8 cellular contexts compared by ENCODE assay signal in the genomic region with DNA sequence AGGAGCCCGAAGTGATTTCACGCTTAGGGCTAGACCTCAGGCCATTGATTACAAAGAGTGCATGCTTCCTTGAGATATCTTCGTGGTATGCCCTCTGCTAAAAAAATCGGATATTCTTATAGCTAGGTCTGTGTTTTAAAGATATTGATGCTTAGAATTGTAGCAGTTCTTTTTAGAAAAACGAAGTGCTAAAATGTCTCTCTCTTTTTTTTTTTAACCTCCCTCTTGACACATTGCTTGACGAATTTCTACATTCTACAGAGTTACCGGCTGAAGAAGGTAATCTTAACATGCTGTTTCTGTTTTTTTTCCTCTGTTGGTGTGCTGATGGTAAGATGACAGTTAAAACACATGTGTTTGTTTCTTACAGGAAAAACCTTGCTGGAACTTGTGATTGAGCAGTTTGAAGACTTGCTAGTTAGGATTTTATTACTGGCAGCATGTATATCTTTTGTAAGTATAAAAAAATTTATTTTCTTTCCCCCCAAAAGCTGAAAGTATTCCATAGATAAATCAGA. TPM values are rescaled to one million over a fixed set of nuclear protein-coding genes. Genes with fewer than 3 reads are reported as not detected.
DNase-seq lines count a peak whose midpoint lies in the region; ATAC-seq and TF ChIP-seq lines count a peak whose summit lies in the region.

No MANE protein-coding gene starts in this region.

- H3K4me1 ChIP-seq in ACC112 (ENCODE audit: control insufficient read depth, insufficient read depth, low read length, unreplicated experiment) (peaks cover 29% of the 10 kb centered on the region), ascending aorta (peaks cover 3 to 9% of the 10 kb centered on the region in 2 donors), mesenchymal stem cell (ENCODE audit: control insufficient read depth, insufficient read depth, low read depth, low read length) (peaks cover 4% of the 10 kb centered on the region)

- peak overlapping the region in 1 of 2 experiments; percentile 92 for H3K23ac ChIP-seq in mesenchymal stem cell (ENCODE audit: low read length in 2 of 2)

- no peak overlapping the region for H2BK120ac ChIP-seq in mesenchymal stem cell (ENCODE audit: low read depth, low read length)

- intact Hi-C loops in ascending aorta (cut with DNase I) (loop anchor here (5.0 kb wide), 2 partner anchors 90 to 160 kb away; a partner anchor contains a TSS), posterior vena cava (cut with DNase I) (loop anchor here in 1 of 2 donors (10.0 kb wide), 1 partner anchor 178 kb away; no protein-coding TSS in a partner anchor)

- peak; percentile 21 for ATAC-seq in HG02943 (IDR thresholded peaks at IDR 0.05; ENCODE audit: low read depth, unreplicated experiment)

- no peak overlapping the region for H2BK12ac ChIP-seq in mesenchymal stem cell (ENCODE audit: low read length in 2 of 2)

- H3K79me1 ChIP-seq in mesenchymal stem cell (replicated peaks; ENCODE audit: low read length, poor library complexity, severe bottlenecking): no peaks in the 10 kb centered on the region

- H2BK15ac ChIP-seq in mesenchymal stem cell (ENCODE audit: low read depth, poor library complexity, severe bottlenecking): no peak overlapping the region

- DNase-seq in ascending aorta (ENCODE audit: low spot score in 2 of 2) (no peak), mesenchymal stem cell (no peak), NCI-H345 treated with DMSO at 0.1 percent for 48 hours (lab: John Stamatoyannopoulos, UW; ENCODE audit: unreplicated experiment) (no peak), posterior vena cava (ENCODE audit: low spot score) (no peak), NCI-H526 treated with DMSO at 0.1 percent for 48 hours (lab: John Stamatoyannopoulos, UW) (no peak), A172 (ENCODE audit: low spot score) (no peak)

- no peak overlapping the region for H4K8ac ChIP-seq in mesenchymal stem cell (ENCODE audit: low read length)

- H3K4me3 ChIP-seq in ACC112 (ENCODE audit: low read depth, low read length): peak overlapping the region; percentile 98
- peak overlapping the region; percentile 93 to 99 for H3K4me3 ChIP-seq in ascending aorta
- H3K4me3 ChIP-seq in mesenchymal stem cell (ENCODE audit: insufficient read depth in 1 of 2, low read depth in 1 of 2, low read length in 2 of 2): peak overlapping the region; percentile 91 to 96

- peak overlapping the region; percentile 49 to 83 for H3K4ac ChIP-seq in mesenchymal stem cell (ENCODE audit: low read depth in 1 of 2, low read length in 2 of 2)

- no peak overlapping the region for H2AK5ac ChIP-seq in mesenchymal stem cell (ENCODE audit: low read length, severe bottlenecking)

- H3K36me3 ChIP-seq in ACC112 (ENCODE audit: insufficient read depth, low read length): peaks cover 32% of the 10 kb centered on the region
- H3K36me3 ChIP-seq in ascending aorta: peaks cover 0 to 3% of the 10 kb centered on the region in 2 donors
- peaks cover 3 to 40% of the 10 kb centered on the region in 2 experiments for H3K36me3 ChIP-seq in mesenchymal stem cell (ENCODE audit: control insufficient read depth in 1 of 2, insufficient read depth in 2 of 2, low read depth in 1 of 2, low read length in 2 of 2)

- peak overlapping the region; percentile 99 for H3K9ac ChIP-seq in mesenchymal stem cell (ENCODE audit: low read length)

- H4K91ac ChIP-seq in mesenchymal stem cell (ENCODE audit: low read length): no peak overlapping the region

- peak overlapping the region; percentile 91 to 93 for H3K18ac ChIP-seq in mesenchymal stem cell (ENCODE audit: low read depth in 1 of 2, low read length in 2 of 2)

- H3K27me3 ChIP-seq in ACC112 (ENCODE audit: insufficient read depth, low read length) (no peaks in the 10 kb centered on the region), ascending aorta (no peaks in the 10 kb centered on the region), mesenchymal stem cell (ENCODE audit: control insufficient read depth in 1 of 2, insufficient read depth in 1 of 2, low read length in 2 of 2) (no peaks in the 10 kb centered on the region)

- 0% methylated on average over 4 of the region's 7 CpGs for WGBS in mesenchymal stem cell

- H3K79me2 ChIP-seq in ACC112 (ENCODE audit: control insufficient read depth, insufficient read depth, low read length, unreplicated experiment): peaks cover 59% of the 10 kb centered on the region

- H3K4me2 ChIP-seq in mesenchymal stem cell (ENCODE audit: low read length, poor library complexity, severe bottlenecking): peak overlapping the region; percentile 59

- peak overlapping the region in 1 of 2 experiments; percentile 80 for H3K14ac ChIP-seq in mesenchymal stem cell (ENCODE audit: low read length in 2 of 2)

- H2AFZ ChIP-seq in ACC112 (ENCODE audit: low read length, unreplicated experiment) (no peak overlapping the region), mesenchymal stem cell (ENCODE audit: low read depth, low read length) (no peak overlapping the region)

- peak overlapping the region; percentile 89 for H3K27ac ChIP-seq in ACC112 (ENCODE audit: low read depth, low read length)
- peak overlapping the region; percentile 99 to 100 for H3K27ac ChIP-seq in ascending aorta
- H3K27ac ChIP-seq in mesenchymal stem cell (ENCODE audit: low read length, poor library complexity, severe bottlenecking): peak overlapping the region; percentile 38

- H3K9me3 ChIP-seq in ascending aorta: no peaks in the 10 kb centered on the region
- H3K9me3 ChIP-seq in mesenchymal stem cell (ENCODE audit: control insufficient read depth, low read length): no peaks in the 10 kb centered on the region

- no peak overlapping the region for H2BK5ac ChIP-seq in mesenchymal stem cell (ENCODE audit: low read depth, low read length, poor library complexity, severe bottlenecking)

- no peak for TF ChIP-seq CTCF in ascending aorta (IDR thresholded peaks at IDR 0.05)

RNA-seq across cellular contexts. Expression of a gene that starts 1.4 kb away (rescaled TPM):
- 185 TPM for total RNA-seq in ascending aorta
- 155 TPM for polyA plus RNA-seq in mesenchymal stem cell (2013, experiment 1 of 2)
- polyA plus RNA-seq in mesenchymal stem cell (2013, experiment 2 of 2): 150 TPM
- total RNA-seq in posterior vena cava: 100 to 1,000 TPM; 222 to 263 TPM
- total RNA-seq in A172 (2014; rRNA removed; shearing (Covaris generic)): 93.0 and 108 TPM in 2 replicates

Comparison
In these comparisons a context has a peak if more than half of its experiments do, and no peak if none do; other contexts are left out.
1. H3K27ac ChIP-seq: peak in every context shown above with its lines; median percentile 100 in ascending aorta; 89 in ACC112; 38 in mesenchymal stem cell.